Comparison of ENCODE assay signal across 30 cellular contexts in the genomic region with DNA sequence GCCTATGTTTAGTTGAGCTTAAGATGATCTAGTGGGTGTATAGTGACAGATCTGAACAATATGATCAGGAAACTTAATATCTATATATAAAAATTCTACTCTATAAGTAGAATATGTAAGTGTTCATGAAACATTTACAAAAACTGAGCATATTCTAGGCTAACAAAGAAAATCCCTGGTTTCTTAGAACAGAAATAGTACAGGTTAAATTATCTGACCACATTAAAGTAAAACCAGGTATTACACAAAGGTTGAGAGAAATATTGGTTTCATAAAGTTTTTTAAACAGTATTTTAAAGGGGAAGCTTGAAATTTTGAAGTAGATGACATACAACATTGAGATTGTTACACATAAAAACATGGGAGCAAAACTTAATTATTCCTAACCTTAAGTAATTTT.
"Had no signal": no experiment of that assay in that cellular context is flagged by ENCODE, and none has a peak within 500 bp of the region (broad histone marks: within the 10 kb centered on the region; RNA-seq: fewer than 3 reads in every experiment).

No MANE protein-coding gene starts in this region.

- H3K9me3 ChIP-seq: adrenal gland, body of pancreas, breast epithelium had no signal

- FAIRE-seq: astrocyte had no signal

- H3K4me1 ChIP-seq: adrenal gland, body of pancreas, breast epithelium had no signal

- H3K4me3 ChIP-seq: adrenal gland, body of pancreas, breast epithelium had no signal

- H3K36me3 ChIP-seq: adrenal gland, brain microvascular endothelial cell, breast epithelium had no signal

- H3K27me3 ChIP-seq: adrenal gland, body of pancreas, brain microvascular endothelial cell, breast epithelium had no signal

- H3K27ac ChIP-seq: adrenal gland, body of pancreas, brain microvascular endothelial cell, breast epithelium, VCaP had no signal

- DNase-seq: activated B cell treated with CpG ODN at 0.5 μM for 24 hours; activated CD4-positive, alpha-beta memory T cell treated with anti-CD3 and anti-CD28 coated beads for 36 hours; activated CD4-positive, alpha-beta T cell treated with anti-CD3 and anti-CD28 coated beads for 4 hours; activated CD4-positive, alpha-beta T cell treated with anti-CD3 and anti-CD28 coated beads, Interleukin-2, amount 10 ng/mL, durations not matched to agents 24 days and 14 days; activated CD4-positive, alpha-beta T cell treated with anti-CD3 and anti-CD28 coated beads, Interleukin-2, amount 50 U/mL, for 1 hour; activated CD4-positive, alpha-beta T cell treated with anti-CD3 and anti-CD28 coated beads, Interleukin-2, amount 50 U/mL, for 4 hours; activated CD4-positive, CD25-positive, alpha-beta regulatory T cell treated with anti-CD3 and anti-CD28 coated beads, Interleukin-2, amount 50 U/mL, for 72 hours; activated CD8-positive, alpha-beta memory T cell treated with anti-CD3 and anti-CD28 coated beads, Interleukin-2, amount 50 U/mL, for 4 hours; activated CD8-positive, alpha-beta T cell treated with anti-CD3 and anti-CD28 coated beads for 36 hours; activated effector memory CD4-positive, alpha-beta T cell treated with Interleukin-2 at 50 U/mL for 16 hours; activated gamma-delta T cell; activated naive CD4-positive, alpha-beta T cell; activated naive CD4-positive, alpha-beta T cell treated with anti-CD3 and anti-CD28 coated beads for 36 hours; activated naive CD4-positive, alpha-beta T cell treated with anti-CD3 and anti-CD28 coated beads, Interleukin-2, amount 50 U/mL, for 16 hours; activated naive CD8-positive, alpha-beta T cell treated with anti-CD3 and anti-CD28 coated beads for 36 hours; activated T-cell treated with anti-CD3 and anti-CD28 coated beads, Interleukin-2, amount 50 U/mL, for 24 hours; activated T-cell treated with anti-CD3 and anti-CD28 coated beads, Interleukin-2, amount 50 U/mL, for 48 hours; adrenal gland; amniotic stem cell; aorta; body of pancreas; brain microvascular endothelial cell; central memory CD4-positive, alpha-beta T cell; T-helper 1 cell; T-helper 2 cell; T-helper 9 cell had no signal

- ATAC-seq: activated CD8-positive, alpha-beta T cell treated with anti-CD3 and anti-CD28 coated beads for 36 hours; activated naive CD4-positive, alpha-beta T cell treated with anti-CD3 and anti-CD28 coated beads, Interleukin-2, amount 50 U/mL, for 72 hours; body of pancreas had no signal
